8 cellular contexts compared by ENCODE assay signal in genomic region chr15:82709081-82709420, GRCh38. TPM values are rescaled to one million over a fixed set of nuclear protein-coding genes. Genes with fewer than 3 reads are reported as not detected.
DNase-seq lines count a peak whose midpoint lies in the region; ATAC-seq and TF ChIP-seq lines count a peak whose summit lies in the region.

No MANE protein-coding gene starts in this region.

- H3K9me3 ChIP-seq in gastrocnemius medialis, result no peaks in the 10 kb centered on the region

- TF ChIP-seq CTCF in epithelial cell of proximal tubule (conservative IDR thresholded peaks at IDR 0.05; ENCODE audit: low read depth, low read length), result no peak
- no peak for TF ChIP-seq CTCF in gastrocnemius medialis (IDR thresholded peaks at IDR 0.05 in 4 of 5, conservative IDR thresholded peaks at IDR 0.05 in 1 of 5)

- intact Hi-C loops in gastrocnemius medialis (cut with DNase I; ENCODE audit: low total_unique reads), result no loop called here

- H3K27me3 ChIP-seq in gastrocnemius medialis, result peaks cover 14 to 16% (median 15%) of the 10 kb centered on the region in 3 donors

- DNase-seq in NCI-H345 (lab: John Stamatoyannopoulos, UW), result peak; percentile 24
- no peak for DNase-seq in NCI-H345 treated with DMSO at 0.1 percent for 48 hours (lab: John Stamatoyannopoulos, UW; ENCODE audit: unreplicated experiment)
- DNase-seq in NCI-H524 treated with DMSO at 0.1 percent for 48 hours (lab: John Stamatoyannopoulos, UW), result peak; percentile 23
- DNase-seq in epithelial cell of proximal tubule (ENCODE audit: low read depth), result no peak
- DNase-seq in gastrocnemius medialis, result no peak
- no peak for DNase-seq in DMS114 treated with DMSO at 0.1 percent for 48 hours (lab: John Stamatoyannopoulos, UW; ENCODE audit: unreplicated experiment)
- no peak for DNase-seq in G401 (ENCODE audit: low spot score)

- H3K4me1 ChIP-seq in gastrocnemius medialis, result peaks cover 3 to 8% of the 10 kb centered on the region in 2 donors

- ATAC-seq in gastrocnemius medialis (peak; percentile 6 to 12), HG03039 (IDR thresholded peaks at IDR 0.05; ENCODE audit: unreplicated experiment) (no peak)

- H3K27ac ChIP-seq in gastrocnemius medialis, result no peak overlapping the region

- H3K36me3 ChIP-seq in gastrocnemius medialis, result no peaks in the 10 kb centered on the region

- H3K4me3 ChIP-seq in epithelial cell of proximal tubule (ENCODE audit: low read depth, low read length) (peak overlapping the region; percentile 79), gastrocnemius medialis (peak overlapping the region; percentile 59 to 93 (median 68))

- no peak for TF ChIP-seq POLR2A in gastrocnemius medialis (IDR thresholded peaks at IDR 0.05)

- in situ Hi-C loops in gastrocnemius medialis (cut with MboI; ENCODE audit: low sequenced_read_pairs in 4 of 4) (loop anchor here in 1 of 4 donors (25.0 kb wide), 1 partner anchor 97 kb away; no protein-coding TSS in a partner anchor), G401 (cut with HindIII; ENCODE audit: low sequenced_read_pairs) (no loop called here)

RNA-seq across cellular contexts. Expression of gene AP3B2, which starts 0.6 kb away (rescaled TPM):
- total RNA-seq in epithelial cell of proximal tubule, result under 0.01 and 0.07 TPM in 2 replicates
- total RNA-seq in gastrocnemius medialis, result under 1 TPM in 1 of 4 donors, not detected in 3; 0.32 TPM
- 3.1 and 5.3 TPM in 2 replicates for total RNA-seq in G401 (2014; rRNA removed; shearing (Covaris generic))

Comparison
In these comparisons a context has a peak if more than half of its experiments do, and no peak if none do; other contexts are left out.
1. DNase-seq: peak in NCI-H345 (single experiment) and NCI-H524 treated with DMSO at 0.1 percent for 48 hours (single experiment); none in NCI-H345 treated with DMSO at 0.1 percent for 48 hours (single experiment), epithelial cell of proximal tubule (single experiment), gastrocnemius medialis (0 of 2), DMS114 treated with DMSO at 0.1 percent for 48 hours (single experiment) and G401 (single experiment).